ENCODE assay signal across 7 cellular contexts in the genomic region with DNA sequence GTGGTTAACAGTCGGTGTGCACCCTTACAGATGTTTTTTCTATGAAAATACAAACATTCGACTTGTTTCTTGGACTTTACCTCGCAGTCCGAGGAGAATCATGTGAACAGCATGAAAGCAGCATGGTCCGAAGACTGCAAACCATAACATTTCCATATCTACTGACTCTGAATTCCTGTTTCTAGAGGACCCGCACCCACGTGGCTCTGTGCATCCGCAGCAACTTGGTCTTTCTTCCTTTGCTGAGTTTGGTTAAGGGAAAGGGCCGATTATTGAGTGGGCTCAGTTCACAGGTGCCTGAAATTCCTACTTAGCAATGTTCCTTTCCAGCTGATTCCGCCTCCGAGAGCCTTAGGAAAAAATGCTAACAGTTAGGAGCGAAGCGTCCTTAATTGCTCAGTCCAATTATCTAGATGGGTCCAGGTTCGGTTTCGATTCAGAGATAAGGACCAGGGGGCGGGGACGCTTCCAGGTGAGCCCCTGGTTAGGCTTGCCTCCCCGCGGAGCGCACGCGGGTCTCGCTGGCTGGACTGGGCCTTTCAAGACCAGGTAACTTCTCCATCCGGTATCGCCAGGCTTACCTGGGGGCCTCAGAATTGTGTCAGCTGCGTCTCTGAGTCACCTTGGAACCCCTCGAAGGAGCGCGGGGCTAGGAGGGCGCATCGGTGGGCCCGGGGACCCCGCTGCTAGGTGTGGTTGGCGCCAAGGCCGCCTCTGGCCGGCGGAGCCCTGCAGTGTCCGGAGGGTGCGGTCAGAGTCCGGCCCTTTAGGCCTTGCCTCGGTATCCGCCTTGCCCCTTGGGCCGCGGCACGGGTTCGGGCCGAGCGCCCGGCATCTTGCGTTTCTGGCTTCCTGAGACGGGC. TPM values are rescaled to one million over a fixed set of nuclear protein-coding genes. Genes with fewer than 3 reads are reported as not detected.
A peak's percentile ranks its signal among the peaks of the same experiment; 100 is the strongest.
DNase-seq lines count a peak whose midpoint lies in the region; ATAC-seq, FAIRE-seq and TF ChIP-seq lines count a peak whose summit lies in the region.

No MANE protein-coding gene starts in this region.

- peaks cover 5% of the 10 kb centered on the region for H4K20me1 ChIP-seq in IMR-90 (ENCODE audit: insufficient read depth, low read length)
- peaks cover 8% of the 10 kb centered on the region for H4K20me1 ChIP-seq in GM12878 (ENCODE audit: control insufficient read depth, insufficient read depth)

- peaks cover 63% of the 10 kb centered on the region for H3K79me2 ChIP-seq in GM12878 (ENCODE audit: control insufficient read depth, insufficient read depth, low read length)

- H2BK5ac ChIP-seq in IMR-90 (ENCODE audit: low read depth, low read length, poor library complexity, severe bottlenecking): no peak overlapping the region

- H2BK15ac ChIP-seq in IMR-90 (ENCODE audit: low read depth, low read length): no peak overlapping the region; the same call in 2 of the 3 replicates

- ATAC-seq in IMR-90 (ENCODE audit: low read depth) (no peak), GM12878 (no peak; the same call in 2 of the 3 replicates), left colon (peak; percentile 12)

- H4K8ac ChIP-seq in IMR-90 (ENCODE audit: low read depth in 2 of 2, low read length in 2 of 2): peak overlapping the region; percentile 83 to 94; a peak in 2 of 4 replicates

- WGBS in IMR-90 (ENCODE audit: extremely low coverage in 2 of 2, insufficient read length in 1 of 2), 2 experiments: 60% methylated on average over 27 of the region's 51 CpGs; no CpG with 5 or more reads in 1 of the 2 experiments
- WGBS in GM12878 (ENCODE audit: insufficient coverage, insufficient replicate concordance, low lambda C conversion rate, missing lambda C conversion rate): 65% methylated on average over 51 of the region's 51 CpGs
- 78% methylated on average over 21 of the region's 51 CpGs for WGBS in suprapubic skin

- POLR2A ChIA-PET in IMR-90 (lab: Charles Lee; ENCODE audit: unreplicated experiment) (interaction anchor here (0.6 kb wide), 1 partner anchor 197 kb away, joined by 3 read pairs; no protein-coding TSS in a partner anchor), GM12878 (lab: Charles Lee) (interaction anchor here (0.5 to 2.0 kb wide), 9 partner anchors 34 to 1755 kb away, joined by 3 to 9 read pairs (median 3); no protein-coding TSS in a partner anchor)

- H3K27ac ChIP-seq in IMR-90 (ENCODE audit: insufficient read depth, low read length): no peak overlapping the region
- H3K27ac ChIP-seq in GM12878 (ENCODE audit: control insufficient read depth, insufficient read depth): peak overlapping the region; percentile 87
- peak overlapping the region; percentile 97 for H3K27ac ChIP-seq in suprapubic skin

- H3K18ac ChIP-seq in IMR-90 (ENCODE audit: low read depth, low read length): no peak overlapping the region

- RAD21 ChIA-PET in GM12878 (lab: Charles Lee; ENCODE audit: unreplicated experiment): interaction anchor here (0.5 to 2.1 kb wide), 6 partner anchors 26 to 216 kb away, joined by 3 to 11 read pairs (median 6); no protein-coding TSS in a partner anchor

- no peaks in the 10 kb centered on the region for H3K9me3 ChIP-seq in IMR-90 (ENCODE audit: control insufficient read depth, insufficient read depth, low read length)
- H3K9me3 ChIP-seq in GM12878 (replicated peaks; ENCODE audit: control insufficient read depth, insufficient read depth, low read length): no peaks in the 10 kb centered on the region
- no peaks in the 10 kb centered on the region for H3K9me3 ChIP-seq in suprapubic skin

- peak overlapping the region; percentile 16; the same call in 1 of the 2 replicates for H4K5ac ChIP-seq in IMR-90 (ENCODE audit: low read depth, low read length)

- TF ChIP-seq EP300 in GM12878 (IDR thresholded peaks at IDR 0.05; ENCODE audit: borderline replicate concordance in 1 of 2, control insufficient read depth in 1 of 2, low read depth in 2 of 2, low read length in 2 of 2) (no peak), suprapubic skin (IDR thresholded peaks at IDR 0.05) (no peak)

- 0 out of 2 replicates have a peak overlapping the region, but pooled peaks have one; percentile 51 for H2AK5ac ChIP-seq in IMR-90 (ENCODE audit: low read depth, low read length)

- no peak for TF ChIP-seq POLR2A in IMR-90 (IDR thresholded peaks at IDR 0.05; ENCODE audit: low read depth, low read length)
- TF ChIP-seq POLR2A in GM12878 (IDR thresholded peaks at IDR 0.05; ENCODE audit: low read depth, low read length): no peak
- TF ChIP-seq POLR2A in suprapubic skin (IDR thresholded peaks at IDR 0.05): no peak

- H3K79me1 ChIP-seq in IMR-90 (ENCODE audit: low read depth in 1 of 2, low read length in 2 of 2): peaks cover 7 to 22% of the 10 kb centered on the region in 2 experiments; a peak in 2 of 4 replicates

- TF ChIP-seq CTCF in IMR-90 (conservative IDR thresholded peaks at IDR 0.05; ENCODE audit: low read depth, low read length) (no peak), GM12878 (IDR thresholded peaks at IDR 0.05 in 2 of 3, conservative IDR thresholded peaks at IDR 0.05 in 1 of 3; ENCODE audit: control insufficient read depth in 2 of 3, extremely low read depth in 1 of 3, insufficient read depth in 1 of 3, low read depth in 3 of 3, low read length in 3 of 3) (no peak), suprapubic skin (IDR thresholded peaks at IDR 0.05) (no peak)

- no peak overlapping the region for H3K23ac ChIP-seq in IMR-90 (ENCODE audit: low read depth, low read length)

- H4K91ac ChIP-seq in IMR-90 (ENCODE audit: insufficient read depth, low read depth, low read length): 0 out of 2 replicates have a peak overlapping the region, but pooled peaks have one; percentile 78

- peak overlapping the region; percentile 85; the same call in 1 of the 2 replicates for H3K4ac ChIP-seq in IMR-90 (ENCODE audit: low read depth, low read length)

- H2AFZ ChIP-seq in IMR-90 (replicated peaks; ENCODE audit: low read length, poor library complexity): peak overlapping the region; percentile 100
- H2AFZ ChIP-seq in GM12878 (ENCODE audit: control insufficient read depth, low read depth, low read length): peak overlapping the region; percentile 83

- TF ChIP-seq RAD21 in IMR-90 (IDR thresholded peaks at IDR 0.05; ENCODE audit: low read length) (no peak), GM12878 (IDR thresholded peaks at IDR 0.05; ENCODE audit: insufficient read depth, low read depth, low read length) (no peak)

- H3K36me3 ChIP-seq in IMR-90 (ENCODE audit: control insufficient read depth, insufficient read depth, low read length) (no peaks in the 10 kb centered on the region), GM12878 (ENCODE audit: control insufficient read depth in 2 of 2, insufficient read depth in 2 of 2, low read length in 1 of 2) (peaks cover 0 to 3% of the 10 kb centered on the region in 2 experiments; a peak in 1 of 4 replicates), suprapubic skin (no peaks in the 10 kb centered on the region)

- H3K27me3 ChIP-seq in IMR-90 (ENCODE audit: control insufficient read depth, insufficient read depth, low read length): peaks cover 6% of the 10 kb centered on the region
- H3K27me3 ChIP-seq in GM12878 (replicated peaks in 1 of 2; ENCODE audit: control insufficient read depth in 2 of 2, insufficient read depth in 2 of 2, low read length in 1 of 2): no peaks in the 10 kb centered on the region
- no peaks in the 10 kb centered on the region for H3K27me3 ChIP-seq in suprapubic skin

- H3K56ac ChIP-seq in IMR-90 (ENCODE audit: extremely low read depth, insufficient read depth, low read length): no peak overlapping the region

- peak overlapping the region; percentile 91; the same call in 1 of the 2 replicates for H3K14ac ChIP-seq in IMR-90 (replicated peaks; ENCODE audit: low read depth, low read length)

- H3K9me1 ChIP-seq in IMR-90 (ENCODE audit: insufficient read depth, low read length): 0 out of 2 replicates have a peak, but pooled peaks cover 3% of the 10 kb centered on the region

- in situ Hi-C loops in IMR-90 (cut with MboI; ENCODE audit: low sequenced_read_pairs): no loop called here
- in situ Hi-C loops in GM12878 (cut with MboI): no loop called here

- no peak overlapping the region for H2BK120ac ChIP-seq in IMR-90 (ENCODE audit: low read depth, low read length)

- BruUV-seq in IMR-90 (replicated peaks; lab: Mats Ljungman, UMichigan) (no TSS peak), GM12878 (replicated peaks; lab: Mats Ljungman, UMichigan) (TSS peak; percentile 74)

- FAIRE-seq in GM12878 (lab: Jason Lieb, UNC): no peak

- SMC1A ChIA-PET in GM12878 (lab: Charles Lee; ENCODE audit: uncharacterized antibody, unreplicated experiment): interaction anchor here (0.6 to 1.7 kb wide), 6 partner anchors 11 to 402 kb away, joined by 3 to 8 read pairs (median 4); no protein-coding TSS in a partner anchor

- H3K9ac ChIP-seq in IMR-90 (ENCODE audit: low read depth, low read length) (no peak overlapping the region), GM12878 (ENCODE audit: control insufficient read depth, insufficient read depth, low read length) (peak overlapping the region; percentile 78)

- CTCF ChIA-PET in IMR-90 (lab: Yijun Ruan, JAX) (no interaction called here), GM12878 (lab: Yijun Ruan, JAX) (interaction anchor here (0.8 to 1.5 kb wide), 6 partner anchors 11 to 201 kb away, joined by 3 to 6 read pairs (median 4); no protein-coding TSS in a partner anchor)

- no peak overlapping the region for H2BK20ac ChIP-seq in IMR-90 (ENCODE audit: low read depth, low read length)

- DNase-seq in IMR-90: no peak
- DNase-seq in GM12878 (ENCODE audit: low read depth, low spot score): no peak
- peak; percentile 36 to 39 for DNase-seq in left colon
- DNase-seq in suprapubic skin (ENCODE audit: low spot score in 2 of 2): no peak
- DNase-seq in GDM1 (lab: John Stamatoyannopoulos, UW): no peak
- no peak for DNase-seq in cerebellar nuclear complex (lab: John Stamatoyannopoulos, UW)
- no peak for DNase-seq in HuH-7 (ENCODE audit: low spot score)

- intact Hi-C loops in IMR-90 (cut with micrococcal nuclease): loop anchor here (5.0 kb wide), 2 partner anchors 103 to 277 kb away; no protein-coding TSS in a partner anchor
- intact Hi-C loops in GM12878 (cut with micrococcal nuclease; ENCODE audit: unreplicated experiment): loop anchor here (10.0 kb wide), 1 partner anchor 130 kb away; no protein-coding TSS in a partner anchor
- intact Hi-C loops in left colon (cut with DNase I, micrococcal nuclease): loop anchor here in 1 of 2 donors (5.0 kb wide), 1 partner anchor 218 kb away; no protein-coding TSS in a partner anchor

- peak overlapping the region; percentile 92 for H2AK9ac ChIP-seq in IMR-90 (replicated peaks; ENCODE audit: low read depth, low read length, poor library complexity)

- H3K4me3 ChIP-seq in IMR-90 (ENCODE audit: insufficient read depth, low read depth, low read length): peak overlapping the region; percentile 91; the same call in 1 of the 2 replicates
- peak overlapping the region; percentile 62 for H3K4me3 ChIP-seq in GM12878
- peak overlapping the region; percentile 99 for H3K4me3 ChIP-seq in suprapubic skin

- H3K4me1 ChIP-seq in IMR-90 (ENCODE audit: control insufficient read depth, insufficient read depth, low read length) (no peaks in the 10 kb centered on the region), GM12878 (ENCODE audit: control insufficient read depth, insufficient read depth, low read length) (peaks cover 9% of the 10 kb centered on the region), suprapubic skin (peaks cover 34% of the 10 kb centered on the region)

- dilution Hi-C loops in IMR-90 (cut with HindIII; ENCODE audit: low sequenced_read_pairs, unreplicated experiment): no loop called here

- H3K4me2 ChIP-seq in IMR-90 (ENCODE audit: low read depth, low read length) (peak overlapping the region; percentile 44), GM12878 (ENCODE audit: control insufficient read depth, insufficient read depth) (peak overlapping the region; percentile 88)

RNA-seq across cellular contexts. Expression of a gene that starts 1.1 kb away (rescaled TPM):
- total RNA-seq in IMR-90 (2012; rRNA removed): 11.1 and 12.2 TPM in 2 replicates
- polyA plus RNA-seq in IMR-90 (2012; rRNA removed): 4.2 and 5.0 TPM in 2 replicates
- polyA plus RNA-seq in IMR-90 (2012; cell fraction: cytosol; rRNA removed): 2.2 and 2.6 TPM in 2 replicates
- 0.71 and 2.2 TPM in 2 replicates for polyA plus RNA-seq in IMR-90 (2012; cell fraction: nucleus; rRNA removed; ENCODE audit: low replicate concordance)
- total RNA-seq in GM12878 (2013; cell fraction: nucleolus; rRNA removed): 162 and 165 TPM in 2 replicates
- 78.7 and 97.7 TPM in 2 replicates for total RNA-seq in GM12878 (2014; rRNA removed)
- total RNA-seq in GM12878 (2014; rRNA removed; fragmentation: Illumina TruSeq; extraction: Trizol): 93.5 and 98.4 TPM in 2 replicates
- total RNA-seq in GM12878 (2021): 59.6 and 63.8 TPM in 2 replicates
- 31.4 TPM for polyA plus RNA-seq in GM12878 (2011; ENCODE audit: low read depth)
- polyA plus RNA-seq in GM12878 (2011; rRNA removed): 73.9 and 100 TPM in 2 replicates
- polyA plus RNA-seq in GM12878 (2011; cell fraction: cytosol; rRNA removed): 32.6 and 37.4 TPM in 2 replicates
- 25.4 and 27.2 TPM in 2 replicates for polyA plus RNA-seq in GM12878 (2011; cell fraction: nucleus; rRNA removed)
- 41.8 and 83.8 TPM in 2 replicates for polyA plus RNA-seq in GM12878 (2012)
- polyA plus RNA-seq in GM12878 (2014; fragmentation: Illumina TruSeq; extraction: Trizol): 84.8 and 117 TPM in 2 replicates
- 10 to 100 TPM; 19.7 to 36.5 TPM for polyA plus RNA-seq in GM12878 (2014; fragmentation: Nextera tagmentation; extraction: Ambion mirVana)
- 48.3 and 58.9 TPM in 2 replicates for polyA plus RNA-seq in GM12878 (2014; rRNA removed)
- polyA plus RNA-seq in GM12878 (2016; fragmentation: Nextera tagmentation; extraction: Ambion mirVana): 100 to 1,000 TPM; 102 to 103 TPM
- polyA minus RNA-seq in GM12878 (2011; rRNA and poly(A)+ RNA removed): 72.0 and 80.5 TPM in 2 replicates
- 27.7 and 31.4 TPM in 2 replicates for polyA minus RNA-seq in GM12878 (2011; cell fraction: cytosol; rRNA and poly(A)+ RNA removed)
- polyA minus RNA-seq in GM12878 (2011; cell fraction: nucleus; rRNA and poly(A)+ RNA removed): 20.8 and 31.0 TPM in 2 replicates
- total RNA-seq in left colon: 10 to 100 TPM; 27.6 to 49.5 TPM
- 10 to 100 TPM; 16.9 to 36.9 (median 20.3) TPM for total RNA-seq in suprapubic skin

Comparison
In these comparisons a context has a peak if more than half of its experiments do, and no peak if none do; other contexts are left out.
1. DNase-seq: peak in left colon (2 of 2); none in IMR-90 (single experiment), GM12878 (single experiment), suprapubic skin (0 of 2), GDM1 (single experiment), cerebellar nuclear complex (0 of 2) and HuH-7 (single experiment).
2. Peak in every context shown above with its lines, with median percentiles within 50 percentile points of each other: H3K4me3 ChIP-seq.